In the genomic region with DNA sequence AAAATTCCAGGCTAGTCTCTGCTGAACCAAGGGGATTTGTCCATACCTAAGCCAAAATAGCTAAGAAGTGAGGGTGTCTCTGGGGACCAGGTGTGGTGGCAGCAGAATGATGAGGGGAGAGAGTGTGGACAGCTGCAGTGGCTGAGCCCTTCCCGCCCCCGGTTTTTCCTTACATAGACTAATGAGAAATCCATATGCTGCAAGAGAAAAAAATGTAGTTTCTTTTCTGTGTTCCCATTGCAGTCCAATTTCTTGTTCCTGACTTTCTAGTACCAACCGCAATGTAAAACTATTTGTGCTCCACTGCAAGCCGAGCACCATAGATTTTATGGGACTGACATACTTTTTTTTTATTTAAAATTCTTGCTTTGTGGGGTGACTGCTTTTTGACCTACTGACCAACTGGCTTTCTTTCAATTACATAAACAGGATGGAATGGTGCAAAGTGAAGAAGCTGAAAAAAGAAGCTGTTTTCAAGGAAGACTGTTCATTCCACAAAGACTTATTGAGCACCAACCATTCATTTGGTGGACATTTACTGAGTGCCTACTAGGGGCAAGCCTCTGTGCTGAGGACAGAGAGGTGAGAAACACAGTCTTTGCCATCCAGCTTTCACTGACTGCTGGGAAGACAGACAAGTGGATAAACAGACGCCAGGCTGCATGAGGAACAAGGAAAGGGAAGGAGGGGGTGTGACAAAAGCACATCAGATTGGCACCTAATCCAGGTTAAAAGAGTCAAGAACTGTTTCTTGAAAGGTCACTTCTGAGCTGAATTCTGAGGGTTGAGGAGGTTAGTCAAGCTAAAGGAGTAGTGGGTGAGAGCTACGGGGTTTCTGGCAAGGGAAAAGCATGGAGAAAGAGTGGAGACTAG, we compare ENCODE assay signal across 9 cellular contexts. TPM values are rescaled to one million over a fixed set of nuclear protein-coding genes. Genes with fewer than 3 reads are reported as not detected.
DNase-seq lines count a peak whose midpoint lies in the region; ATAC-seq lines count a peak whose summit lies in the region.
"Had no signal": no experiment of that assay in that cellular context is flagged by ENCODE, and none has a peak within 500 bp of the region (broad histone marks: within the 10 kb centered on the region; RNA-seq: fewer than 3 reads in every experiment).

No MANE protein-coding gene starts in this region.

- H3K4me3 ChIP-seq in rectal smooth muscle tissue (ENCODE audit: low read length), result peak overlapping the region; percentile 38

- H3K4me1 ChIP-seq in rectal smooth muscle tissue (ENCODE audit: control insufficient read depth, insufficient read depth, low read length), result peaks cover 11% of the 10 kb centered on the region

- peak; percentile 30 for DNase-seq in ELR (ENCODE audit: low read depth)
- peak; percentile 6 for DNase-seq in NCI-H226
- no peak for DNase-seq in NCI-H510A (lab: John Stamatoyannopoulos, UW)
- no peak for DNase-seq in activated effector memory CD4-positive, alpha-beta T cell treated with Interleukin-2 at 50 U/mL for 16 hours
- DNase-seq: stimulated activated CD4-positive, alpha-beta T cell treated with anti-CD3 and anti-CD28 coated beads, Interleukin-2, amount 100 ng/mL, for 48 hours had no signal

- no peak overlapping the region for H3K9ac ChIP-seq in rectal smooth muscle tissue (ENCODE audit: low read length)

- H3K27me3 ChIP-seq in rectal smooth muscle tissue (ENCODE audit: control insufficient read depth, insufficient read depth, low read length), result no peaks in the 10 kb centered on the region

- H3K36me3 ChIP-seq in rectal smooth muscle tissue (ENCODE audit: control insufficient read depth, insufficient read depth, low read length), result peaks cover 2% of the 10 kb centered on the region

- no peak overlapping the region for H3K27ac ChIP-seq in rectal smooth muscle tissue (ENCODE audit: low read depth, low read length)

- ATAC-seq in esophagus mucosa (peak; percentile 10), HG03139 (IDR thresholded peaks at IDR 0.05; ENCODE audit: unreplicated experiment) (no peak), HG02981 (IDR thresholded peaks at IDR 0.05; ENCODE audit: unreplicated experiment) (no peak)

RNA-seq across cellular contexts. Expression of gene CEP41, which starts 9.7 kb away (rescaled TPM):
- 4.8 TPM for total RNA-seq in esophagus mucosa

RNA-seq across cellular contexts. Expression of gene CPA1, which starts 50.8 kb away (rescaled TPM):
- total RNA-seq in esophagus mucosa, result not detected

Comparison
In these comparisons a context has a peak if more than half of its experiments do, and no peak if none do; other contexts are left out.
1. DNase-seq: peak in ELR (single experiment) and NCI-H226 (single experiment); none in NCI-H510A (single experiment) and activated effector memory CD4-positive, alpha-beta T cell treated with Interleukin-2 at 50 U/mL for 16 hours (single experiment).